ENCODE assay signal across 18 cellular contexts in the genomic region with DNA sequence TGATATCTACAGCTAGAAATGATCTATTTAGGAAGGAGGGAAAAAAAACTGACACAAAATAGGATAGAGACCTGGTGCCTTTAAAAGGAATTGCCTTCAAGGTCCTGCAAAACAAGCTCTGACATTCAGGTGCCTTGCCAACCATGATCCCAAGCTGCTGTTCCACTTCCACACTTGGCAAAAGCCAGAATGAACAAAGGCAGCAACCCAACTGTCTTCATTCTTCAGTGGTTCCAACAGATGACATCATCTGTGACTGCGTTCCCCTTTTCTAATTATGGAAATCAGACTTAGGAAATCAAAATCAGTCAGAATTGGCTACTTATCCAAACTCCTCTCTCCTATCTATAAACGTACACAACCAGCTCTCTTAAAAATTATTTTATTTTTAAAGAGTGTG.
DNase-seq lines count a peak whose midpoint lies in the region; ATAC-seq and TF ChIP-seq lines count a peak whose summit lies in the region.
"Had no signal": no experiment of that assay in that cellular context is flagged by ENCODE, and none has a peak within 500 bp of the region (broad histone marks: within the 10 kb centered on the region; RNA-seq: fewer than 3 reads in every experiment).

No MANE protein-coding gene starts in this region.

- H3K36me3 ChIP-seq in transverse colon = no peaks in the 10 kb centered on the region

- H3K27me3 ChIP-seq in transverse colon = no peaks in the 10 kb centered on the region

- WGBS in transverse colon (ENCODE audit: low coverage in 1 of 2), 2 donors = 38 to 67% methylated on average over 2 of the region's 2 CpGs

- H3K4me3 ChIP-seq in transverse colon = no peak overlapping the region

- intact Hi-C loops in transverse colon (cut with DNase I; ENCODE audit: low total_unique reads) = no loop called here

- TF ChIP-seq CTCF in transverse colon (IDR thresholded peaks at IDR 0.05) = no peak

- TF ChIP-seq EP300 in transverse colon (IDR thresholded peaks at IDR 0.05; ENCODE audit: low read depth) = no peak

- peak; percentile 38 for DNase-seq in NOMO-1 treated with DMSO at 0.1 percent for 48 hours (lab: John Stamatoyannopoulos, UW; ENCODE audit: unreplicated experiment)
- DNase-seq in NOMO-1 treated with dmso at 0.1 percent for 144 hours (lab: John Stamatoyannopoulos, UW; ENCODE audit: unreplicated experiment) = no peak
- DNase-seq in cerebellar nuclear complex (lab: John Stamatoyannopoulos, UW) = peak; percentile 82 to 93
- peak; percentile 26 for DNase-seq in medulla oblongata (ENCODE audit: extremely low spot score)
- DNase-seq in transverse colon = no peak
- DNase-seq: activated CD4-positive, alpha-beta T cell treated with anti-CD3 and anti-CD28 coated beads, Interleukin-2, amount 50 U/mL, for 48 hours; effector memory CD4-positive, alpha-beta T cell; GF-D8; Karpas-422; naive B cell; NCI-H1930; NCI-H748 treated with DMSO at 0.1 percent for 48 hours; SHP77; stimulated activated CD4-positive, alpha-beta T cell treated with anti-CD3 and anti-CD28 coated beads, Interleukin-4, amount 100 ng/mL, for 4 hours; stimulated activated naive CD4-positive, alpha-beta T cell had no signal

- TF ChIP-seq POLR2A in transverse colon (IDR thresholded peaks at IDR 0.05) = no peak

- in situ Hi-C loops in transverse colon (cut with MboI; ENCODE audit: low pct_ligation_motif_present in 1 of 4, low pct_unique_long_range_greater_than_20kb in 1 of 4, low sequenced_read_pairs in 3 of 4) = no loop called here

- ATAC-seq in HG03159 (IDR thresholded peaks at IDR 0.05; ENCODE audit: unreplicated experiment) = no peak
- ATAC-seq in HG02759 (IDR thresholded peaks at IDR 0.05; ENCODE audit: unreplicated experiment) = no peak
- ATAC-seq in HG02981 (IDR thresholded peaks at IDR 0.05; ENCODE audit: unreplicated experiment) = no peak

- peak overlapping the region in 3 of 4 donors; percentile 58 to 62 (median 59) for H3K27ac ChIP-seq in transverse colon

- H3K9me3 ChIP-seq in transverse colon = no peaks in the 10 kb centered on the region

- peaks cover 0 to 15% (median 6%) of the 10 kb centered on the region in 4 donors for H3K4me1 ChIP-seq in transverse colon

Comparison
In these comparisons a context has a peak if more than half of its experiments do, and no peak if none do; other contexts are left out.
1. DNase-seq: peak in NOMO-1 treated with DMSO at 0.1 percent for 48 hours (single experiment), cerebellar nuclear complex (2 of 2) and medulla oblongata (single experiment); none in NOMO-1 treated with dmso at 0.1 percent for 144 hours (single experiment) and transverse colon (single experiment).